In genomic region chr14:88463318-88463717, GRCh38 we compare ENCODE assay signal across 8 cellular contexts.
DNase-seq lines count a peak whose midpoint lies in the region; ATAC-seq and TF ChIP-seq lines count a peak whose summit lies in the region.
"Had no signal": no experiment of that assay in that cellular context is flagged by ENCODE, and none has a peak within 500 bp of the region (broad histone marks: within the 10 kb centered on the region; RNA-seq: fewer than 3 reads in every experiment).

No MANE protein-coding gene starts in this region.

- H3K4me2 ChIP-seq in HCT116 (ENCODE audit: low read length): no peak overlapping the region

- H3K27ac ChIP-seq in HCT116 (ENCODE audit: low read depth, low read length): no peak overlapping the region
- H3K27ac ChIP-seq in left lung: no peak overlapping the region

- no peak for TF ChIP-seq POLR2A in HCT116 (IDR thresholded peaks at IDR 0.05; ENCODE audit: borderline replicate concordance, extremely low read depth, insufficient read depth, insufficient read length)

- RAD21 ChIA-PET in HCT116 (lab: Charles Lee; ENCODE audit: low non-redundant PET in 1 of 2, low total read pairs in 2 of 2, uncharacterized antibody in 2 of 2, unreplicated experiment in 2 of 2): no interaction called here

- H3K4me1 ChIP-seq in HCT116 (ENCODE audit: control insufficient read depth in 1 of 2, insufficient read depth in 2 of 2, low read length in 2 of 2) (no peaks in the 10 kb centered on the region), left lung (no peaks in the 10 kb centered on the region)

- ATAC-seq in HCT116 (peak; percentile 75), left lung (peak; percentile 81), HG03378 (IDR thresholded peaks at IDR 0.05; ENCODE audit: unreplicated experiment) (no peak)

- H3K9ac ChIP-seq in HCT116 (ENCODE audit: low read length): no peak overlapping the region

- no peak for TF ChIP-seq RAD21 in HCT116 (IDR thresholded peaks at IDR 0.05; ENCODE audit: low read depth)

- CTCF ChIA-PET in HCT116 (lab: Charles Lee): interaction anchor here (1.0 kb wide), 1 partner anchor 274 kb away, joined by 3 read pairs; no protein-coding TSS in a partner anchor

- H2AFZ ChIP-seq in HCT116 (ENCODE audit: low read depth, low read length, poor library complexity, severe bottlenecking): no peak overlapping the region

- no peaks in the 10 kb centered on the region for H3K27me3 ChIP-seq in HCT116 (ENCODE audit: insufficient read depth, low read length)
- no peaks in the 10 kb centered on the region for H3K27me3 ChIP-seq in left lung

- H4K20me1 ChIP-seq in HCT116 (ENCODE audit: insufficient read depth): no peaks in the 10 kb centered on the region

- intact Hi-C loops in HCT116 (cut with micrococcal nuclease) (no loop called here), left lung (cut with DNase I) (no loop called here)

- no peaks in the 10 kb centered on the region for H3K9me2 ChIP-seq in HCT116 (ENCODE audit: insufficient read depth)

- no TSS peak for BruUV-seq in HCT116 (replicated peaks; lab: Mats Ljungman, UMichigan)

- DNase-seq in Daoy (ENCODE audit: low read depth) (peak; percentile 17), HCT116 (ENCODE audit: low read depth, low spot score) (peak; percentile 12), SKM-1 treated with dmso at 0.1 percent for 144 hours (lab: John Stamatoyannopoulos, UW; ENCODE audit: unreplicated experiment) (peak; percentile 6), left lung (no peak), NCI-H774 (lab: John Stamatoyannopoulos, UW) (no peak)
- no peak for DNase-seq in activated CD8-positive, alpha-beta memory T cell treated with anti-CD3 and anti-CD28 coated beads, Interleukin-2, amount 50 U/mL, for 4 hours
- DNase-seq: midbrain had no signal

- TF ChIP-seq CTCF in HCT116 (IDR thresholded peaks at IDR 0.05 in 2 of 3, conservative IDR thresholded peaks at IDR 0.05 in 1 of 3; ENCODE audit: borderline replicate concordance in 1 of 3, insufficient read depth in 1 of 3, low read depth in 2 of 3, low read length in 2 of 3): peak in 2 of 3 experiments; percentile 54 to 64; a peak in 4 of 6 replicates
- TF ChIP-seq CTCF in left lung (IDR thresholded peaks at IDR 0.05): peak in 1 of 2 donors; percentile 29

- H3K79me2 ChIP-seq in HCT116 (ENCODE audit: insufficient read depth, low read length): no peaks in the 10 kb centered on the region

- H3K36me3 ChIP-seq in HCT116 (ENCODE audit: control insufficient read depth in 1 of 2, insufficient read depth in 2 of 2, low read length in 2 of 2): no peaks in the 10 kb centered on the region
- H3K36me3 ChIP-seq in left lung: peaks cover 0 to 26% of the 10 kb centered on the region in 2 donors

- H3K9me3 ChIP-seq in HCT116 (ENCODE audit: control insufficient read depth in 1 of 2, insufficient read depth in 1 of 2, low read depth in 1 of 2, low read length in 2 of 2) (no peaks in the 10 kb centered on the region), left lung (peaks cover 0 to 14% of the 10 kb centered on the region in 2 donors)

- POLR2A ChIA-PET in HCT116 (lab: Charles Lee): no interaction called here

- H3K4me3 ChIP-seq in HCT116 (replicated peaks in 1 of 2; ENCODE audit: low read depth in 1 of 2, low read length in 2 of 2): no peak overlapping the region
- no peak overlapping the region for H3K4me3 ChIP-seq in left lung

TF ChIP-seq in HCT116, 20 proteins besides CTCF, POLR2A, EP300 and RAD21:
- TF ChIP-seq, protein P1, sequence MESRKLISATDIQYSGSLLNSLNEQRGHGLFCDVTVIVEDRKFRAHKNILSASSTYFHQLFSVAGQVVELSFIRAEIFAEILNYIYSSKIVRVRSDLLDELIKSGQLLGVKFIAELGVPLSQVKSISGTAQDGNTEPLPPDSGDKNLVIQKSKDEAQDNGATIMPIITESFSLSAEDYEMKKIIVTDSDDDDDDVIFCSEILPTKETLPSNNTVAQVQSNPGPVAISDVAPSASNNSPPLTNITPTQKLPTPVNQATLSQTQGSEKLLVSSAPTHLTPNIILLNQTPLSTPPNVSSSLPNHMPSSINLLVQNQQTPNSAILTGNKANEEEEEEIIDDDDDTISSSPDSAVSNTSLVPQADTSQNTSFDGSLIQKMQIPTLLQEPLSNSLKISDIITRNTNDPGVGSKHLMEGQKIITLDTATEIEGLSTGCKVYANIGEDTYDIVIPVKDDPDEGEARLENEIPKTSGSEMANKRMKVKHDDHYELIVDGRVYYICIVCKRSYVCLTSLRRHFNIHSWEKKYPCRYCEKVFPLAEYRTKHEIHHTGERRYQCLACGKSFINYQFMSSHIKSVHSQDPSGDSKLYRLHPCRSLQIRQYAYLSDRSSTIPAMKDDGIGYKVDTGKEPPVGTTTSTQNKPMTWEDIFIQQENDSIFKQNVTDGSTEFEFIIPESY (IDR thresholded peaks at IDR 0.05; ENCODE audit: extremely low read depth, insufficient replicate concordance, low read length): no peak
- TF ChIP-seq ELF1 (IDR thresholded peaks at IDR 0.05; ENCODE audit: borderline replicate concordance, low read depth): no peak
- no peak for TF ChIP-seq CBX3 (IDR thresholded peaks at IDR 0.05; ENCODE audit: low read depth)
- no peak for TF ChIP-seq SIN3A (IDR thresholded peaks at IDR 0.05; ENCODE audit: low read depth)

Comparison
In these comparisons a context has a peak if more than half of its experiments do, and no peak if none do; other contexts are left out.
1. DNase-seq: peak in Daoy (single experiment), HCT116 (single experiment) and SKM-1 treated with dmso at 0.1 percent for 144 hours (single experiment); none in left lung (0 of 2), activated CD8-positive, alpha-beta memory T cell treated with anti-CD3 and anti-CD28 coated beads, Interleukin-2, amount 50 U/mL, for 4 hours (single experiment) and NCI-H774 (single experiment).